21 cellular contexts compared by ENCODE assay signal in genomic region chr20:33861458-33861857, GRCh38.
"Had no signal": no experiment of that assay in that cellular context is flagged by ENCODE, and none has a peak within 500 bp of the region (broad histone marks: within the 10 kb centered on the region; RNA-seq: fewer than 3 reads in every experiment).

No MANE protein-coding gene starts in this region.

- H3K4me2 ChIP-seq: smooth muscle cell had no signal

- H3K36me3 ChIP-seq: colonic mucosa, thyroid gland, uterus had no signal

- ATAC-seq: foreskin keratinocyte; left colon; left ventricle myocardium superior; right cardiac atrium; stimulated activated effector memory CD8-positive, alpha-beta T cell treated with anti-CD3 and anti-CD28 coated beads, Interleukin-12 subunit alpha, Interleukin-12 subunit beta, amount 100 ng/mL, for 72 hours; stimulated activated naive CD8-positive, alpha-beta T cell treated with anti-CD3 and anti-CD28 coated beads, Interleukin-15, Interleukin-2, amounts not matched to agents 100 U/mL and 50 U/mL, for 24 hours had no signal

- H3K4me3 ChIP-seq: colonic mucosa, lung, smooth muscle cell, suprapubic skin, thyroid gland, upper lobe of left lung, uterus had no signal

- H3K4me3 Mint-ChIP-seq: endodermal cell; naive B cell; nephron; stimulated activated effector memory CD8-positive, alpha-beta T cell treated with anti-CD3 and anti-CD28 coated beads, Interleukin-12 subunit alpha, Interleukin-12 subunit beta, amount 100 ng/mL, for 72 hours had no signal

- H3K9me3 Mint-ChIP-seq: endodermal cell; naive B cell; nephron; stimulated activated effector memory CD8-positive, alpha-beta T cell treated with anti-CD3 and anti-CD28 coated beads, Interleukin-12 subunit alpha, Interleukin-12 subunit beta, amount 100 ng/mL, for 72 hours had no signal

- H3K27ac Mint-ChIP-seq: endodermal cell; nephron; stimulated activated effector memory CD8-positive, alpha-beta T cell treated with anti-CD3 and anti-CD28 coated beads, Interleukin-12 subunit alpha, Interleukin-12 subunit beta, amount 100 ng/mL, for 72 hours had no signal

- H3K27me3 ChIP-seq: colonic mucosa, suprapubic skin, thyroid gland, upper lobe of left lung, uterus had no signal

- DNase-seq: colonic mucosa; effector CD4-positive, alpha-beta T cell; endodermal cell; erythroblast; foreskin keratinocyte; left colon; left ventricle myocardium superior; mesenchymal stem cell; naive B cell; stimulated activated CD4-positive, alpha-beta T cell treated with anti-CD3 and anti-CD28 coated beads, Interleukin-4, amount 100 ng/mL, for 1 hour; stimulated activated CD8-positive, alpha-beta memory T cell treated with anti-CD3 and anti-CD28 coated beads, Interleukin-4, amount 100 ng/mL, for 48 hours; stimulated activated naive CD8-positive, alpha-beta T cell treated with anti-CD3 and anti-CD28 coated beads, Interleukin-15, Interleukin-2, amounts not matched to agents 100 U/mL and 50 U/mL, for 24 hours; thyroid gland; upper lobe of left lung; uterus had no signal

- H3K4me1 ChIP-seq: colonic mucosa, foreskin keratinocyte had no signal

- H3K27me3 Mint-ChIP-seq: naive B cell had no signal

- H3K9me3 ChIP-seq: colonic mucosa, suprapubic skin, thyroid gland, upper lobe of left lung, uterus had no signal

- H3K27ac ChIP-seq: colonic mucosa, foreskin keratinocyte, suprapubic skin, thyroid gland, upper lobe of left lung, uterus had no signal
